ENCODE assay signal across 15 cellular contexts in genomic region chr14:51538973-51539372, GRCh38.
A peak's percentile ranks its signal among the peaks of the same experiment; 100 is the strongest.
DNase-seq lines count a peak whose midpoint lies in the region; ATAC-seq and TF ChIP-seq lines count a peak whose summit lies in the region.
"Had no signal": no experiment of that assay in that cellular context is flagged by ENCODE, and none has a peak within 500 bp of the region (broad histone marks: within the 10 kb centered on the region; RNA-seq: fewer than 3 reads in every experiment).

No MANE protein-coding gene starts in this region.

- intact Hi-C loops in PC-3 (cut with micrococcal nuclease) = loop anchor here (1.0 kb wide), 1 partner anchor 8 kb away; no protein-coding TSS in a partner anchor
- intact Hi-C loops in mammary epithelial cell (cut with micrococcal nuclease) = no loop called here
- intact Hi-C loops in posterior vena cava (cut with DNase I) = no loop called here

- WGBS in mammary epithelial cell (ENCODE audit: low coverage, missing lambda C conversion rate) = 100% methylated on average over 1 of the region's 1 CpG
- 85% methylated on average over 1 of the region's 1 CpG for WGBS in mesodermal cell (ENCODE audit: insufficient coverage in 2 of 2), 2 experiments

- dilution Hi-C loops in mammary epithelial cell (cut with HindIII; ENCODE audit: low sequenced_read_pairs) = no loop called here

- H3K9ac ChIP-seq in PC-3 (ENCODE audit: low read length) = peak overlapping the region; percentile 83
- H3K9ac ChIP-seq in mammary epithelial cell (ENCODE audit: insufficient read depth, low read length) = peak overlapping the region; percentile 60

- H3K36me3 ChIP-seq in PC-3 (ENCODE audit: low read depth, low read length) (peaks cover 2% of the 10 kb centered on the region; the same call in 1 of the 2 replicates), mammary epithelial cell (ENCODE audit: insufficient read depth, low read length) (peaks cover 3% of the 10 kb centered on the region), mesodermal cell (ENCODE audit: control insufficient read depth, insufficient read depth, low read length) (no peaks in the 10 kb centered on the region)

- H3K79me2 ChIP-seq in PC-3 (ENCODE audit: low read length) (no peaks in the 10 kb centered on the region), mammary epithelial cell (ENCODE audit: insufficient read depth, low read length) (peaks cover 92% of the 10 kb centered on the region)

- BruUV-seq in PC-3 (replicated peaks; lab: Mats Ljungman, UMichigan) = no TSS peak
- no TSS peak for BruUV-seq in mammary epithelial cell (replicated peaks; lab: Mats Ljungman, UMichigan)

- H4K20me1 ChIP-seq in PC-3 (ENCODE audit: low read length) (no peaks in the 10 kb centered on the region), mammary epithelial cell (ENCODE audit: insufficient read depth, low read length) (no peaks in the 10 kb centered on the region)

- peak overlapping the region; percentile 50 for H3K27ac ChIP-seq in AG04450 (ENCODE audit: low read depth, low read length)
- peak overlapping the region; percentile 96 for H3K27ac ChIP-seq in PC-3 (ENCODE audit: low read length)
- peak overlapping the region; percentile 95 for H3K27ac ChIP-seq in mammary epithelial cell (ENCODE audit: insufficient read depth, low read depth, low read length)
- H3K27ac ChIP-seq in mesodermal cell (ENCODE audit: low read depth, low read length, severe bottlenecking) = peak overlapping the region; percentile 91

- CTCF ChIA-PET in AG04450 (lab: Charles Lee) (no interaction called here), PC-3 (lab: Charles Lee) (interaction anchor here (0.6 kb wide), 1 partner anchor 115 kb away, joined by 11 read pairs; no protein-coding TSS in a partner anchor), mammary epithelial cell (lab: Charles Lee; ENCODE audit: low non-redundant PET) (no interaction called here)

- H3K9me2 ChIP-seq in PC-3 (replicated peaks; ENCODE audit: low read length) = no peaks in the 10 kb centered on the region

- H3K4me2 ChIP-seq in PC-3 (ENCODE audit: low read length) (peak overlapping the region; percentile 74), mammary epithelial cell (ENCODE audit: insufficient read depth, low read depth, low read length) (peak overlapping the region; percentile 48)

- POLR2A ChIA-PET in AG04450 (lab: Yijun Ruan, JAX) = interaction anchor here (1.1 kb wide), 1 partner anchor 8 kb away, joined by 4 read pairs; no protein-coding TSS in a partner anchor
- POLR2A ChIA-PET in PC-3 (lab: Charles Lee; ENCODE audit: unreplicated experiment) = interaction anchor here (0.7 kb wide), 2 partner anchors 114 to 142 kb away, joined by 4 to 5 read pairs; no protein-coding TSS in a partner anchor

- H3K27me3 ChIP-seq in AG04450 (ENCODE audit: control insufficient read depth, insufficient read depth, low read length) (no peaks in the 10 kb centered on the region), PC-3 (ENCODE audit: low read length) (no peaks in the 10 kb centered on the region), mammary epithelial cell (ENCODE audit: insufficient read depth, low read length) (no peaks in the 10 kb centered on the region)

- H3K4me1 ChIP-seq in PC-3 (ENCODE audit: insufficient read depth, low read length) (peaks cover 54% of the 10 kb centered on the region), mammary epithelial cell (ENCODE audit: insufficient read depth, low read length) (peaks cover 48% of the 10 kb centered on the region), mesodermal cell (ENCODE audit: control insufficient read depth, insufficient read depth, low read length, poor library complexity, severe bottlenecking) (peaks cover 11% of the 10 kb centered on the region)

- peaks cover 30% of the 10 kb centered on the region for H3F3A ChIP-seq in PC-3 (ENCODE audit: low read length, unreplicated experiment)

- no peak for TF ChIP-seq CTCF in AG04450 (IDR thresholded peaks at IDR 0.05; ENCODE audit: low read depth, low read length)
- TF ChIP-seq CTCF in PC-3 (conservative IDR thresholded peaks at IDR 0.05; ENCODE audit: low read depth, low read length) = no peak
- no peak for TF ChIP-seq CTCF in mammary epithelial cell (conservative IDR thresholded peaks at IDR 0.05 in 1 of 2, IDR thresholded peaks at IDR 0.05 in 1 of 2; ENCODE audit: extremely low read depth in 1 of 2, insufficient read depth in 1 of 2, low read depth in 1 of 2, low read length in 2 of 2)

- in situ Hi-C loops in mammary epithelial cell (cut with MboI; ENCODE audit: low sequenced_read_pairs in 2 of 2) = no loop called here

- DNase-seq in AG04450 (ENCODE audit: low read depth, low spot score) = no peak
- no peak for DNase-seq in PC-3
- no peak for DNase-seq in mammary epithelial cell
- no peak for DNase-seq in activated CD4-positive, alpha-beta T cell treated with anti-CD3 and anti-CD28 coated beads for 48 hours
- DNase-seq in posterior vena cava (ENCODE audit: low spot score) = no peak
- DNase-seq in medulla oblongata (ENCODE audit: extremely low spot score) = no peak
- DNase-seq: CD4-positive, CD25-positive, alpha-beta regulatory T cell; GF-D8; GOT3; MV-4-11; NCI-H1417 treated with DMSO at 0.1 percent for 48 hours; NCI-H2081; NCI-H524 treated with DMSO at 0.1 percent for 48 hours had no signal

- no peak overlapping the region for H2AFZ ChIP-seq in PC-3 (ENCODE audit: low read length)
- no peak overlapping the region for H2AFZ ChIP-seq in mammary epithelial cell (ENCODE audit: low read depth, low read length)

- ATAC-seq in PC-3 = no peak
- ATAC-seq in HG02884 (IDR thresholded peaks at IDR 0.05; ENCODE audit: unreplicated experiment) = no peak

- H3K9me3 ChIP-seq in AG04450 (ENCODE audit: control insufficient read depth, insufficient read depth, low read length) (no peaks in the 10 kb centered on the region), PC-3 (ENCODE audit: low read length) (no peaks in the 10 kb centered on the region), mammary epithelial cell (replicated peaks; ENCODE audit: insufficient read depth, low read length) (peaks cover 3% of the 10 kb centered on the region), mesodermal cell (ENCODE audit: control insufficient read depth, low read length) (no peaks in the 10 kb centered on the region)

- H3K4me3 ChIP-seq in AG04450 (ENCODE audit: low read depth, low read length) = no peak overlapping the region
- no peak overlapping the region for H3K4me3 ChIP-seq in PC-3 (ENCODE audit: low read length)
- no peak overlapping the region for H3K4me3 ChIP-seq in mammary epithelial cell (replicated peaks in 1 of 3; ENCODE audit: insufficient read depth in 1 of 3, low read depth in 2 of 3, low read length in 3 of 3)
- H3K4me3 ChIP-seq in mesodermal cell (ENCODE audit: extremely low read depth, insufficient read depth, low read length, poor library complexity, severe bottlenecking) = no peak overlapping the region
